8 cellular contexts compared by ENCODE assay signal in the genomic region with DNA sequence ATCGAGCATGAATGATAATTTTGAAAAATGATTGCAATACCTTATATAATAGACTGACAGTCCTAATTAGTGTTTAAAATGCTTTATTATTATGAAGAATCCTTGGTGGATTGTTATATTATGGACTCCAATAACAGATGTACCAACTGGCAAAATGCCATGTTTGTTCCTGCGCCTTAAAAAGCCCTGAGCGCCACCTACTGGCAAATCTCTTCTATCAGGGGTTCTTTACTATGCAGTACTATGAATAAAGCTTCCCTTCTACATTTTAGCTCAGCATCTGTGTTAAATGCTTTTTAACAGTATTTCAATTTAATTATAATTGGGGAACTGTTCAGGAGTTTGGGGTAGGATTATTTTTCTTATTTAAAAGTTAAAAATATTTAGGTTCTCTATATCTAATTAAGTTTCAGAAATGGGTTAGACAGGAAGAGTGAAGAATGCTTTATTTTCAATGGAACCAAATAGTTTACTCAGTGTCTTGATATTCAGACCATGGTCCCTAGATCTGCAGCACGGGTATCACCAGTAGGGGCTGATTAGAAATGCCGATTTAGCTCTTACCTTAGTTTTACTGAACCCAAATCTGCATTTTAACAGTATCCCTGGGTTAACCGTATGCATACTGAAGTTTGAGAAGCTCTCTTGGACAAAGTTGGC. TPM values are rescaled to one million over a fixed set of nuclear protein-coding genes. Genes with fewer than 3 reads are reported as not detected.
DNase-seq lines count a peak whose midpoint lies in the region; FAIRE-seq and TF ChIP-seq lines count a peak whose summit lies in the region.

No MANE protein-coding gene starts in this region.

- H3K4me3 ChIP-seq in GM12875 (ENCODE audit: low read depth, low read length), result no peak overlapping the region

- peak; percentile 86 for DNase-seq in HT-29 (ENCODE audit: low spot score)
- DNase-seq in NOMO-1 (lab: John Stamatoyannopoulos, UW; ENCODE audit: unreplicated experiment in 2 of 2), result peak; percentile 63 to 71
- peak; percentile 81 for DNase-seq in activated CD8-positive, alpha-beta memory T cell treated with anti-CD3 and anti-CD28 coated beads for 24 hours
- peak; percentile 41 to 76 for DNase-seq in mesothelial cell of epicardium (ENCODE audit: low spot score in 2 of 2, unreplicated experiment in 2 of 2)
- DNase-seq in stimulated activated CD8-positive, alpha-beta memory T cell treated with anti-CD3 and anti-CD28 coated beads, Interleukin-4, amount 100 ng/mL, for 24 hours (ENCODE audit: low read depth), result peak; percentile 56
- DNase-seq in mesenteric fat pad (ENCODE audit: low spot score), result no peak

- no peaks in the 10 kb centered on the region for H3K9me3 Mint-ChIP-seq in mesothelial cell of epicardium

- peaks cover 5% of the 10 kb centered on the region for H3K4me1 Mint-ChIP-seq in mesothelial cell of epicardium

- TF ChIP-seq CTCF in GM12875 (IDR thresholded peaks at IDR 0.05; ENCODE audit: borderline replicate concordance, insufficient read depth, low read depth, low read length), result peak; percentile 67
- peak; percentile 54 for TF ChIP-seq CTCF in mesothelial cell of epicardium (IDR thresholded peaks at IDR 0.05; ENCODE audit: unreplicated experiment)

- peaks cover 7% of the 10 kb centered on the region for H3K36me3 Mint-ChIP-seq in mesothelial cell of epicardium

- H3K27ac Mint-ChIP-seq in mesothelial cell of epicardium, result no peak overlapping the region

- no peaks in the 10 kb centered on the region for H3K27me3 Mint-ChIP-seq in mesothelial cell of epicardium (ENCODE audit: low read depth)

- H3K4me3 Mint-ChIP-seq in mesothelial cell of epicardium, result no peak overlapping the region

- peak; percentile 72 for FAIRE-seq in endometrium (lab: Jason Lieb, UNC)

RNA-seq across cellular contexts. Expression of a gene that starts 20.0 kb away (rescaled TPM):
- total RNA-seq in HT-29 (2014; rRNA removed; shearing (Covaris generic)), result 7.1 and 8.0 TPM in 2 replicates
- 28.2 to 30.2 TPM (median 29.2 TPM) in 3 replicates for total RNA-seq in mesothelial cell of epicardium
- 45.1 TPM for total RNA-seq in mesenteric fat pad

RNA-seq across cellular contexts. Expression of a gene that starts 25.6 kb away (rescaled TPM):
- total RNA-seq in HT-29 (2014; rRNA removed; shearing (Covaris generic)), result 3.3 and 4.8 TPM in 2 replicates
- total RNA-seq in mesothelial cell of epicardium (10.9 to 12.8 TPM (median 12.1 TPM) in 3 replicates), mesenteric fat pad (15.5 TPM)

RNA-seq across cellular contexts. Expression of a gene that starts 40.7 kb away (rescaled TPM):
- 11.6 and 12.8 TPM in 2 replicates for total RNA-seq in HT-29 (2014; rRNA removed; shearing (Covaris generic))
- total RNA-seq in mesothelial cell of epicardium (24.3 to 27.5 TPM (median 25.4 TPM) in 3 replicates), mesenteric fat pad (20.9 TPM)
